Comparison of ENCODE assay signal across 19 cellular contexts in the genomic region with DNA sequence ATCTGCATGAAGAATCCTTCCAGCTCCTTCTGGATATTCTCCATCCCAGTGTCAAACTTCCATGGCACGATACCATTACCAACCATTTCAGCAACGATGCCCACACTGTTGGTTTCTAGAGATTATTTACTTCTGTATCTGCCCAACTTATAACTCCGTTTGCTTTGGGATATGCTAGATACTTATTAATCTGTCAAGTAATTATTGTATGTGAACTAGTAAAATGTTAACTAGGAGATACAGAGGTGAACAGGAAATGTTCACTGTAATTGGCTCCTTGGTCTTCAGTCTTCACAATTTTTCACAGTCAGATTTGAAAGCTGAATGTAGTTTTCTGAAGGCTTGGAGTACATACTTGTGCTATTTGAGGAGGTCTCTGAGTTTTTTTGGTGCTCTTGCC.
DNase-seq lines count a peak whose midpoint lies in the region; ATAC-seq, FAIRE-seq and TF ChIP-seq lines count a peak whose summit lies in the region.
"Had no signal": no experiment of that assay in that cellular context is flagged by ENCODE, and none has a peak within 500 bp of the region (broad histone marks: within the 10 kb centered on the region; RNA-seq: fewer than 3 reads in every experiment).

No MANE protein-coding gene starts in this region.

- H3K27ac ChIP-seq in SJCRH30: peak overlapping the region; percentile 86

- H3K27me3 Mint-ChIP-seq in Caco-2 (ENCODE audit: insufficient read depth, unreplicated experiment): no peaks in the 10 kb centered on the region
- H3K27me3 Mint-ChIP-seq in memory B cell: no peaks in the 10 kb centered on the region
- H3K27me3 Mint-ChIP-seq: stimulated activated naive CD8-positive, alpha-beta T cell treated with anti-CD3 and anti-CD28 coated beads, Interleukin-15, Interleukin-2, amounts not matched to agents 100 ng/mL and 50 ng/mL, for 24 hours had no signal

- ATAC-seq in GM21619 (IDR thresholded peaks at IDR 0.05; ENCODE audit: unreplicated experiment) (peak; percentile 47), memory B cell (ENCODE audit: low read depth) (no peak), GM18909 (IDR thresholded peaks at IDR 0.05; ENCODE audit: poor library complexity, unreplicated experiment) (no peak)
- ATAC-seq: K562; naive thymus-derived CD8-positive, alpha-beta T cell had no signal

- intact Hi-C loops in Caco-2 (cut with micrococcal nuclease; ENCODE audit: unreplicated experiment): no loop called here

- H3K4me1 Mint-ChIP-seq in Caco-2 (ENCODE audit: low read depth, unreplicated experiment) (peaks cover 33% of the 10 kb centered on the region), memory B cell (peaks cover 15% of the 10 kb centered on the region)
- H3K4me1 Mint-ChIP-seq: central memory CD8-positive, alpha-beta T cell had no signal

- peak overlapping the region; percentile 12 for H3K27ac Mint-ChIP-seq in Caco-2 (ENCODE audit: unreplicated experiment)
- peak overlapping the region; percentile 26 for H3K27ac Mint-ChIP-seq in memory B cell
- H3K27ac Mint-ChIP-seq: activated CD4-positive, alpha-beta memory T cell treated with anti-CD3 and anti-CD28 coated beads, Interleukin-2, amount 10 ng/mL, durations not matched to agents 7 days and 5 days; endodermal cell; naive thymus-derived CD8-positive, alpha-beta T cell; stimulated activated naive CD8-positive, alpha-beta T cell treated with anti-CD3 and anti-CD28 coated beads, Interleukin-15, Interleukin-2, amounts not matched to agents 100 ng/mL and 50 ng/mL, for 24 hours had no signal

- H3K9me3 Mint-ChIP-seq in Caco-2 (ENCODE audit: unreplicated experiment) (no peaks in the 10 kb centered on the region), memory B cell (no peaks in the 10 kb centered on the region)
- H3K9me3 Mint-ChIP-seq: activated CD4-positive, alpha-beta memory T cell treated with anti-CD3 and anti-CD28 coated beads, Interleukin-2, amount 10 ng/mL, durations not matched to agents 7 days and 5 days; central memory CD8-positive, alpha-beta T cell; endodermal cell; naive thymus-derived CD8-positive, alpha-beta T cell; stimulated activated naive CD8-positive, alpha-beta T cell treated with anti-CD3 and anti-CD28 coated beads, Interleukin-15, Interleukin-2, amounts not matched to agents 100 ng/mL and 50 ng/mL, for 24 hours had no signal

- peaks cover 21% of the 10 kb centered on the region for H3K4me1 ChIP-seq in Caco-2
- H3K4me1 ChIP-seq in SJCRH30: peaks cover 25% of the 10 kb centered on the region

- H3K4me3 ChIP-seq in Caco-2 (ENCODE audit: low read depth, low read length) (no peak overlapping the region), SJCRH30 (no peak overlapping the region)
- H3K4me3 ChIP-seq: K562 had no signal

- CTCF ChIA-PET in Caco-2 (lab: Charles Lee): interaction anchor here (1.3 kb wide), 1 partner anchor 55 kb away, joined by 3 read pairs; no protein-coding TSS in a partner anchor

- TF ChIP-seq CTCF in Caco-2 (IDR thresholded peaks at IDR 0.05; ENCODE audit: insufficient read depth in 1 of 2, low read depth in 1 of 2, low read length in 1 of 2, severe bottlenecking in 1 of 2, unreplicated experiment in 1 of 2): no peak

- no peaks in the 10 kb centered on the region for H3K9me3 ChIP-seq in Caco-2
- peaks cover 3% of the 10 kb centered on the region; the same call in 1 of the 2 replicates for H3K9me3 ChIP-seq in SJCRH30 (replicated peaks)
- H3K9me3 ChIP-seq: SK-N-SH had no signal

- FAIRE-seq in frontal cortex (lab: Jason Lieb, UNC): no peak
- FAIRE-seq: D721Med, H54, K562 had no signal

- H3K36me3 ChIP-seq in Caco-2 (ENCODE audit: control insufficient read depth, insufficient read depth, low read length) (no peaks in the 10 kb centered on the region; the same call in 1 of the 2 replicates), SJCRH30 (no peaks in the 10 kb centered on the region)

- H3K4me3 Mint-ChIP-seq in Caco-2 (ENCODE audit: unreplicated experiment) (no peak overlapping the region), memory B cell (no peak overlapping the region)
- H3K4me3 Mint-ChIP-seq: activated CD4-positive, alpha-beta memory T cell treated with anti-CD3 and anti-CD28 coated beads, Interleukin-2, amount 10 ng/mL, durations not matched to agents 7 days and 5 days; central memory CD8-positive, alpha-beta T cell; endodermal cell; naive thymus-derived CD8-positive, alpha-beta T cell; stimulated activated naive CD8-positive, alpha-beta T cell treated with anti-CD3 and anti-CD28 coated beads, Interleukin-15, Interleukin-2, amounts not matched to agents 100 ng/mL and 50 ng/mL, for 24 hours had no signal

- peaks cover 44% of the 10 kb centered on the region for H3K36me3 Mint-ChIP-seq in Caco-2 (ENCODE audit: insufficient read depth, unreplicated experiment)
- no peaks in the 10 kb centered on the region for H3K36me3 Mint-ChIP-seq in memory B cell
- H3K36me3 Mint-ChIP-seq: naive thymus-derived CD8-positive, alpha-beta T cell had no signal

- DNase-seq in Caco-2 (no peak), SJCRH30 (peak in 1 of 2 experiments; percentile 8), memory B cell (ENCODE audit: low spot score in 2 of 2) (no peak), frontal cortex (ENCODE audit: low spot score in 2 of 2) (no peak), AG20443 (ENCODE audit: low spot score) (no peak), mesenteric fat pad (ENCODE audit: low spot score) (no peak)
- DNase-seq: activated CD4-positive, alpha-beta memory T cell treated with anti-CD3 and anti-CD28 coated beads, Interleukin-2, amount 10 ng/mL, durations not matched to agents 7 days and 5 days; endodermal cell; naive thymus-derived CD8-positive, alpha-beta T cell; NCI-H1092 treated with DMSO at 0.1 percent for 48 hours; SK-N-SH; stimulated activated CD4-positive, alpha-beta T cell treated with anti-CD3 and anti-CD28 coated beads, Interleukin-15, amount 100 ng/mL, for 24 hours had no signal

- BruUV-seq in Caco-2 (replicated peaks; lab: Mats Ljungman, UMichigan): no TSS peak

- H3K27me3 ChIP-seq in Caco-2 (replicated peaks; ENCODE audit: control insufficient read depth, insufficient read depth, low read length) (no peaks in the 10 kb centered on the region), SJCRH30 (no peaks in the 10 kb centered on the region)

- POLR2A ChIA-PET in Caco-2 (lab: Charles Lee): no interaction called here
